ENCODE assay signal across 8 cellular contexts in genomic region chr12:107318554-107318803, GRCh38.
DNase-seq lines count a peak whose midpoint lies in the region; ATAC-seq and TF ChIP-seq lines count a peak whose summit lies in the region.

No MANE protein-coding gene starts in this region.

- intact Hi-C loops in Right ventricle myocardium inferior (cut with DNase I) (no loop called here), cardiac septum (cut with DNase I) (no loop called here)

- no peak overlapping the region for H3K27ac ChIP-seq in mesodermal cell (ENCODE audit: low read depth, low read length, severe bottlenecking)
- no peak overlapping the region for H3K27ac ChIP-seq in urinary bladder (ENCODE audit: low read depth)

- H3K4me3 ChIP-seq in choroid plexus epithelial cell (ENCODE audit: low read depth, low read length), result peak overlapping the region; percentile 68
- H3K4me3 ChIP-seq in mesodermal cell (ENCODE audit: extremely low read depth, insufficient read depth, low read length, poor library complexity, severe bottlenecking), result peak overlapping the region; percentile 45
- peak overlapping the region; percentile 40 for H3K4me3 ChIP-seq in urinary bladder (ENCODE audit: low read depth, low read length)

- no peaks in the 10 kb centered on the region for H3K4me1 ChIP-seq in mesodermal cell (ENCODE audit: control insufficient read depth, insufficient read depth, low read length, poor library complexity, severe bottlenecking)
- no peaks in the 10 kb centered on the region for H3K4me1 ChIP-seq in urinary bladder (ENCODE audit: insufficient read depth)

- no peaks in the 10 kb centered on the region for H3K36me3 ChIP-seq in mesodermal cell (ENCODE audit: control insufficient read depth, insufficient read depth, low read length)
- H3K36me3 ChIP-seq in urinary bladder (ENCODE audit: insufficient read depth), result no peaks in the 10 kb centered on the region

- no peaks in the 10 kb centered on the region for H3K9me3 ChIP-seq in mesodermal cell (ENCODE audit: control insufficient read depth, low read length)

- ATAC-seq in Right ventricle myocardium inferior (peak; percentile 11), HG02973 (IDR thresholded peaks at IDR 0.05; ENCODE audit: unreplicated experiment) (no peak)

- peak; percentile 70 for DNase-seq in Right ventricle myocardium inferior (ENCODE audit: missing footprints)
- DNase-seq in cardiac septum (ENCODE audit: low spot score), result no peak
- no peak for DNase-seq in choroid plexus epithelial cell (ENCODE audit: low read depth)
- no peak for DNase-seq in activated gamma-delta T cell treated with Interleukin-2 at 50 U/mL for 16 hours
- no peak for DNase-seq in NCI-H2196 treated with DMSO at 0.1 percent for 48 hours (lab: John Stamatoyannopoulos, UW; ENCODE audit: unreplicated experiment)

- 0 to 1% methylated on average over 13 to 19 of the region's 19 CpGs for WGBS in mesodermal cell (ENCODE audit: insufficient coverage in 2 of 2), 2 experiments
- WGBS in urinary bladder, result under 1% methylated on average over 19 of the region's 19 CpGs

- no peak for TF ChIP-seq CTCF in choroid plexus epithelial cell (conservative IDR thresholded peaks at IDR 0.05; ENCODE audit: low read depth, low read length)
